ENCODE assay signal across 18 cellular contexts in the genomic region with DNA sequence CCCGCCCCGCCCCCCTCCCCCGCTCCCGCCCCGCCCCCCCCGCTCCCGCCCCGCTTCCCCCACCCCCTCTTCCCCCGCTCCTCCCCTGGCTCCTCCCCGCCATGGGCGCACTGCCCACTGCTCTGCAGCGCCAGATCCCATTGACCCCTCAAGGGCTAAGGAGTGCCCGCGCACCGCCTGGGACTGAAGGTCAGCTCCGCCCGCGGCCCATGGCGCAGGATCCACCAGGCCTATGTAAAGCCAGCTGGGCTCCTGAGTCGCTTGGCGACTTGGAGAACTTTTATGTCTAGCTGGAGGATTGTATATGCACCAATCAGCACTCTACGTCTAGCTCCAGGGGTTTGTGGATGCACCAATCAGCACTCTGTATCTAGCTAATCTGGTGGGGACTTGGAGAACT. TPM values are rescaled to one million over a fixed set of nuclear protein-coding genes. Genes with fewer than 3 reads are reported as not detected.
A peak's percentile ranks its signal among the peaks of the same experiment; 100 is the strongest.
DNase-seq lines count a peak whose midpoint lies in the region; ATAC-seq, FAIRE-seq and TF ChIP-seq lines count a peak whose summit lies in the region.
"Had no signal": no experiment of that assay in that cellular context is flagged by ENCODE, and none has a peak within 500 bp of the region (broad histone marks: within the 10 kb centered on the region; RNA-seq: fewer than 3 reads in every experiment).

No MANE protein-coding gene starts in this region.

- H3K4me1 Mint-ChIP-seq in activated naive CD4-positive, alpha-beta T cell treated with anti-CD3 and anti-CD28 coated beads, Interleukin-2, amount 10 ng/mL, durations not matched to agents 7 days and 5 days = peaks cover 37% of the 10 kb centered on the region
- peaks cover 12% of the 10 kb centered on the region for H3K4me1 Mint-ChIP-seq in neural crest cell

- no peak overlapping the region for H3K4me3 ChIP-seq in H7 (ENCODE audit: insufficient read depth, low read depth, low read length)
- H3K4me3 ChIP-seq in K562 = no peak overlapping the region
- no peak overlapping the region for H3K4me3 ChIP-seq in mesendoderm (ENCODE audit: low read length)

- CTCF ChIA-PET in activated naive CD4-positive, alpha-beta T cell treated with anti-CD3 and anti-CD28 coated beads, Interleukin-2, amount 10 ng/mL, durations not matched to agents 7 days and 5 days (lab: Charles Lee) = interaction anchor here (0.9 kb wide), 1 partner anchor 33 kb away, joined by 4 read pairs; no protein-coding TSS in a partner anchor
- CTCF ChIA-PET in K562 (lab: Yijun Ruan, JAX; ENCODE audit: low intra/inter-chr PET ratio) = no interaction called here

- no peak for FAIRE-seq in K562 (lab: Jason Lieb, UNC)

- peak overlapping the region; percentile 3 for H3K4me3 Mint-ChIP-seq in activated naive CD4-positive, alpha-beta T cell treated with anti-CD3 and anti-CD28 coated beads, Interleukin-2, amount 10 ng/mL, durations not matched to agents 7 days and 5 days
- peak overlapping the region; percentile 83 for H3K4me3 Mint-ChIP-seq in neural crest cell

- H3K36me3 ChIP-seq in H7 (replicated peaks; ENCODE audit: control insufficient read depth, insufficient read depth, low read length) (no peaks in the 10 kb centered on the region), K562 (ENCODE audit: control insufficient read depth, insufficient read depth, low read length) (no peaks in the 10 kb centered on the region), mesendoderm (ENCODE audit: control insufficient read depth, insufficient read depth, low read length) (no peaks in the 10 kb centered on the region)

- no TSS peak for BruUV-seq in K562 (replicated peaks; lab: Mats Ljungman, UMichigan)

- H3K79me1 ChIP-seq in mesendoderm (ENCODE audit: low read length) = no peaks in the 10 kb centered on the region

- no peaks in the 10 kb centered on the region for H4K20me1 ChIP-seq in K562 (replicated peaks; ENCODE audit: control insufficient read depth, insufficient read depth, low read length)

- intact Hi-C loops in K562 (cut with micrococcal nuclease) = no loop called here

- H3K4ac ChIP-seq in mesendoderm (ENCODE audit: low read depth, low read length) = no peak overlapping the region

- H2AK5ac ChIP-seq in mesendoderm (ENCODE audit: low read length) = no peak overlapping the region

- ATAC-seq in K562 = no peak
- no peak for ATAC-seq in GM18517 (IDR thresholded peaks at IDR 0.05; ENCODE audit: unreplicated experiment)
- ATAC-seq: HCT116 had no signal

- H4K8ac ChIP-seq in mesendoderm (ENCODE audit: low read depth, low read length) = no peak overlapping the region

- H3K9me3 ChIP-seq in K562 (replicated peaks; ENCODE audit: control insufficient read depth, insufficient read depth, low read depth, low read length) = peaks cover 2% of the 10 kb centered on the region; the same call in 1 of the 2 replicates

- in situ Hi-C loops in K562 (cut with MboI) = no loop called here

- H3K79me2 ChIP-seq in K562 (ENCODE audit: control insufficient read depth, insufficient read depth, low read length) (no peaks in the 10 kb centered on the region), mesendoderm (ENCODE audit: control insufficient read depth, insufficient read depth, low read length) (no peaks in the 10 kb centered on the region)

- peak overlapping the region; percentile 55 for H3K27ac Mint-ChIP-seq in activated naive CD4-positive, alpha-beta T cell treated with anti-CD3 and anti-CD28 coated beads, Interleukin-2, amount 10 ng/mL, durations not matched to agents 7 days and 5 days
- no peak overlapping the region for H3K27ac Mint-ChIP-seq in neural crest cell (ENCODE audit: unreplicated experiment)

- POLR2A ChIA-PET in K562 (lab: Yijun Ruan, JAX) = interaction anchor here (1.4 kb wide), 1 partner anchor 14 kb away, joined by 3 read pairs; no protein-coding TSS in a partner anchor

- no peak overlapping the region for H3K18ac ChIP-seq in mesendoderm (ENCODE audit: low read length)

- H2BK120ac ChIP-seq in mesendoderm (ENCODE audit: low read depth, low read length) = no peak overlapping the region

- H2BK15ac ChIP-seq in mesendoderm (replicated peaks; ENCODE audit: low read depth) = no peak overlapping the region

- peaks cover 34% of the 10 kb centered on the region for H3K27me3 ChIP-seq in H7 (ENCODE audit: control insufficient read depth, insufficient read depth, low read length)
- peaks cover 0 to 5% of the 10 kb centered on the region in 2 experiments; a peak in 3 of 5 replicates for H3K27me3 ChIP-seq in K562 (ENCODE audit: control insufficient read depth in 2 of 2, insufficient read depth in 2 of 2, low read length in 2 of 2)
- peaks cover 9% of the 10 kb centered on the region for H3K27me3 ChIP-seq in mesendoderm (ENCODE audit: insufficient read depth, low read length, poor library complexity)

- TF ChIP-seq CTCF in K562 (IDR thresholded peaks at IDR 0.05 in 2 of 3, conservative IDR thresholded peaks at IDR 0.05 in 1 of 3; ENCODE audit: insufficient read depth in 2 of 3, low read depth in 1 of 3, low read length in 3 of 3) = no peak
- no peak for TF ChIP-seq CTCF in neural crest cell (conservative IDR thresholded peaks at IDR 0.05)

- H3K9ac ChIP-seq in K562 (ENCODE audit: insufficient read depth in 1 of 2, low read depth in 2 of 2, low read length in 2 of 2) = no peak overlapping the region
- no peak overlapping the region for H3K9ac ChIP-seq in mesendoderm (ENCODE audit: low read length)

- no peak overlapping the region for H3K23ac ChIP-seq in mesendoderm (ENCODE audit: low read length)

- no peak overlapping the region for H3K27ac ChIP-seq in K562 (ENCODE audit: extremely low read depth, low read depth, low read length)
- H3K27ac ChIP-seq in mesendoderm (ENCODE audit: low read depth, low read length) = no peak overlapping the region

- no peak overlapping the region for H2AFZ ChIP-seq in K562 (ENCODE audit: low read depth, low read length)

- H3K9me1 ChIP-seq in K562 (ENCODE audit: control insufficient read depth, insufficient read depth, low read length) = no peaks in the 10 kb centered on the region

- H4K5ac ChIP-seq in mesendoderm (ENCODE audit: low read length) = no peak overlapping the region

- no peak for TF ChIP-seq POLR2A in K562 (conservative IDR thresholded peaks at IDR 0.05)

- WGBS in K562 (ENCODE audit: insufficient coverage, low coverage, missing lambda C conversion rate) = 72% methylated on average over 8 of the region's 22 CpGs
- no CpG with 5 or more reads among the region's 22 CpGs for WGBS in mesendoderm (ENCODE audit: extremely low coverage, insufficient coverage, low lambda C conversion rate)

- DNase-seq in activated naive CD4-positive, alpha-beta T cell treated with anti-CD3 and anti-CD28 coated beads, Interleukin-2, amount 10 ng/mL, durations not matched to agents 7 days and 5 days = no peak
- DNase-seq in activated naive CD4-positive, alpha-beta T cell treated with anti-CD3 and anti-CD28 coated beads, Interleukin-2, amount 50 U/mL, for 16 hours = no peak
- DNase-seq in H7 (peak; percentile 67), K562 (ENCODE audit: extremely low read depth in 1 of 4, low spot score in 3 of 4) (peak in 1 of 4 experiments; percentile 7), neural crest cell (ENCODE audit: low read depth, low spot score) (no peak), mesendoderm (no peak)
- DNase-seq: ACHN; AML-193; NCI-H1417; NCI-H2029; NCI-H2171 treated with DMSO at 0.1 percent for 48 hours; NCI-H446 treated with DMSO at 0.1 percent for 48 hours; NK-92 treated with Interleukin-12 subunit alpha and Interleukin-12 subunit beta, amount 100 ng/mL, for 24 hours; OCI-M1; SHP77 treated with DMSO at 0.1 percent for 48 hours had no signal

- H3K36me3 Mint-ChIP-seq in activated naive CD4-positive, alpha-beta T cell treated with anti-CD3 and anti-CD28 coated beads, Interleukin-2, amount 10 ng/mL, durations not matched to agents 7 days and 5 days = peaks cover 4% of the 10 kb centered on the region
- peaks cover 12% of the 10 kb centered on the region for H3K36me3 Mint-ChIP-seq in neural crest cell (ENCODE audit: low read depth)
- H3K36me3 Mint-ChIP-seq: IgD-negative memory B cell had no signal

- peaks cover 48% of the 10 kb centered on the region for H3K27me3 Mint-ChIP-seq in activated naive CD4-positive, alpha-beta T cell treated with anti-CD3 and anti-CD28 coated beads, Interleukin-2, amount 10 ng/mL, durations not matched to agents 7 days and 5 days
- H3K27me3 Mint-ChIP-seq in neural crest cell (ENCODE audit: low read depth) = peaks cover 47% of the 10 kb centered on the region

- TF ChIP-seq RAD21 in K562 (CRISPR knock-in tag; conservative IDR thresholded peaks at IDR 0.05 in 1 of 2, IDR thresholded peaks at IDR 0.05 in 1 of 2) = no peak

- H3K56ac ChIP-seq in mesendoderm (ENCODE audit: low read length) = no peak overlapping the region

- H3K4me1 ChIP-seq in K562 (replicated peaks in 1 of 2; ENCODE audit: control insufficient read depth in 2 of 2, insufficient read depth in 2 of 2, low read length in 2 of 2) = peaks cover 7 to 8% of the 10 kb centered on the region in 2 experiments; a peak in 4 of 5 replicates
- H3K4me1 ChIP-seq in mesendoderm (ENCODE audit: control insufficient read depth, low read depth, low read length) = no peaks in the 10 kb centered on the region

- H2BK5ac ChIP-seq in mesendoderm (ENCODE audit: low read length) = no peak overlapping the region

- no peak for TF ChIP-seq EP300 in K562 (IDR thresholded peaks at IDR 0.05; ENCODE audit: low read length)

- peaks cover 4% of the 10 kb centered on the region for H3K9me3 Mint-ChIP-seq in activated naive CD4-positive, alpha-beta T cell treated with anti-CD3 and anti-CD28 coated beads, Interleukin-2, amount 10 ng/mL, durations not matched to agents 7 days and 5 days
- peaks cover 6% of the 10 kb centered on the region for H3K9me3 Mint-ChIP-seq in neural crest cell

- H3K4me2 ChIP-seq in K562 (ENCODE audit: insufficient read depth, low read length) (no peak overlapping the region), mesendoderm (ENCODE audit: low read length) (no peak overlapping the region)

RNA-seq across cellular contexts. Expression of gene ACBD5, which starts 16.2 kb away (rescaled TPM):
- total RNA-seq in H7 (2014; rRNA removed; shearing (Covaris generic)) = 17.6 and 26.7 TPM in 2 replicates
- total RNA-seq in K562 (2011; cell fraction: chromatin; rRNA removed; ENCODE audit: low replicate concordance) = 4.2 and 9.1 TPM in 2 replicates
- 3.2 and 3.8 TPM in 2 replicates for total RNA-seq in K562 (2011; cell fraction: nucleolus; rRNA removed)
- total RNA-seq in K562 (2011; cell fraction: nucleoplasm; rRNA removed) = 3.8 and 5.0 TPM in 2 replicates
- total RNA-seq in K562 (2014; rRNA removed) = 7.8 and 9.9 TPM in 2 replicates
- 10.3 TPM in 2 replicates for total RNA-seq in K562 (2014; rRNA removed; fragmentation: Illumina TruSeq; extraction: Trizol)
- 10.1 and 10.3 TPM in 2 replicates for total RNA-seq in K562 (2015; rRNA removed; fragmentation: Illumina TruSeq; extraction: Trizol)
- total RNA-seq in K562 (2021) = 8.4 and 8.7 TPM in 2 replicates
- polyA plus RNA-seq in K562 (2011; rRNA removed) = 7.4 and 7.9 TPM in 2 replicates
- 1.6 and 4.7 TPM in 2 replicates for polyA plus RNA-seq in K562 (2011; cell fraction: cytosol; rRNA removed)
- polyA plus RNA-seq in K562 (2011; cell fraction: nucleus; rRNA removed) = 3.2 and 4.5 TPM in 2 replicates
- 5.4 and 6.1 TPM in 2 replicates for polyA plus RNA-seq in K562 (2012)
- polyA plus RNA-seq in K562 (2014; fragmentation: Illumina TruSeq; extraction: Trizol) = 7.6 and 8.5 TPM in 2 replicates
- 1 to 10 TPM; 1.5 to 2.2 TPM for polyA plus RNA-seq in K562 (2014; fragmentation: Nextera tagmentation; extraction: Ambion mirVana)
- 5.1 and 6.1 TPM in 2 replicates for polyA plus RNA-seq in K562 (2014; rRNA removed)
- polyA minus RNA-seq in K562 (2011; rRNA and poly(A)+ RNA removed) = 8.9 and 10.8 TPM in 2 replicates
- 4.4 and 6.7 TPM in 2 replicates for polyA minus RNA-seq in K562 (2011; cell fraction: cytosol; rRNA and poly(A)+ RNA removed)
- polyA minus RNA-seq in K562 (2011; cell fraction: nucleus; rRNA and poly(A)+ RNA removed) = 2.2 and 6.0 TPM in 2 replicates
- 17.4 and 17.9 TPM in 2 replicates for total RNA-seq in neural crest cell
- polyA plus RNA-seq in mesendoderm (2013, experiment 1 of 2) = 6.8 TPM
- polyA plus RNA-seq in mesendoderm (2013, experiment 2 of 2) = 7.3 TPM
